21 cellular contexts compared by ENCODE assay signal in genomic region chr19:4444765-4445741, GRCh38. TPM values are rescaled to one million over a fixed set of nuclear protein-coding genes. Genes with fewer than 3 reads are reported as not detected.
A peak's percentile ranks its signal among the peaks of the same experiment; 100 is the strongest.
DNase-seq lines count a peak whose midpoint lies in the region; ATAC-seq and TF ChIP-seq lines count a peak whose summit lies in the region.
"Had no signal": no experiment of that assay in that cellular context is flagged by ENCODE, and none has a peak within 500 bp of the region (broad histone marks: within the 10 kb centered on the region; RNA-seq: fewer than 3 reads in every experiment).

No MANE protein-coding gene starts in this region.

- CTCF ChIA-PET in IMR-90 (lab: Yijun Ruan, JAX) (no interaction called here), mammary epithelial cell (lab: Charles Lee; ENCODE audit: low non-redundant PET) (interaction anchor here (0.8 kb wide), 1 partner anchor 25 kb away, joined by 4 read pairs; no protein-coding TSS in a partner anchor)

- dilution Hi-C loops in IMR-90 (cut with HindIII; ENCODE audit: low sequenced_read_pairs, unreplicated experiment) (no loop called here), mammary epithelial cell (cut with HindIII; ENCODE audit: low sequenced_read_pairs) (loop anchor here (10.0 kb wide), 3 partner anchors 130 to 200 kb away; partner anchors contain the start of gene YJU2)

- no peak overlapping the region for H2BK5ac ChIP-seq in IMR-90 (ENCODE audit: low read depth, low read length, poor library complexity, severe bottlenecking)

- no peaks in the 10 kb centered on the region for H3K27me3 Mint-ChIP-seq in natural killer cell (ENCODE audit: low read depth in 2 of 2)
- H3K27me3 Mint-ChIP-seq: CD4-positive, alpha-beta T cell; type B pancreatic cell had no signal

- in situ Hi-C loops in IMR-90 (cut with MboI; ENCODE audit: low sequenced_read_pairs) (no loop called here), mammary epithelial cell (cut with MboI; ENCODE audit: low sequenced_read_pairs in 2 of 2) (no loop called here)

- H4K20me1 ChIP-seq in IMR-90 (ENCODE audit: insufficient read depth, low read length) (peaks cover 10% of the 10 kb centered on the region; the same call in 1 of the 2 replicates), mammary epithelial cell (ENCODE audit: insufficient read depth, low read length) (no peaks in the 10 kb centered on the region), osteoblast (ENCODE audit: insufficient read depth, low read length) (peaks cover 17% of the 10 kb centered on the region)

- no peaks in the 10 kb centered on the region for H3K9me3 Mint-ChIP-seq in natural killer cell
- H3K9me3 Mint-ChIP-seq: CD4-positive, alpha-beta T cell; type B pancreatic cell had no signal

- H3K79me1 ChIP-seq in IMR-90 (ENCODE audit: low read depth in 1 of 2, low read length in 2 of 2): peaks cover 0 to 30% of the 10 kb centered on the region in 2 experiments; a peak in 3 of 4 replicates

- H2BK15ac ChIP-seq in IMR-90 (ENCODE audit: low read depth, low read length): no peak overlapping the region

- no peak overlapping the region for H3K4ac ChIP-seq in IMR-90 (ENCODE audit: low read depth, low read length)

- no peak overlapping the region for H2BK20ac ChIP-seq in IMR-90 (ENCODE audit: low read depth, low read length)

- H3K18ac ChIP-seq in IMR-90 (ENCODE audit: low read depth, low read length): no peak overlapping the region

- H3K9ac ChIP-seq in IMR-90 (ENCODE audit: low read depth, low read length): no peak overlapping the region
- no peak overlapping the region for H3K9ac ChIP-seq in mammary epithelial cell (ENCODE audit: insufficient read depth, low read length)

- POLR2A ChIA-PET in IMR-90 (lab: Charles Lee; ENCODE audit: unreplicated experiment): interaction anchor here (0.5 kb wide), 1 partner anchor 40 kb away, joined by 4 read pairs; no protein-coding TSS in a partner anchor

- H3K27me3 ChIP-seq in IMR-90 (ENCODE audit: control insufficient read depth, insufficient read depth, low read length) (no peaks in the 10 kb centered on the region), mammary epithelial cell (ENCODE audit: insufficient read depth, low read length) (no peaks in the 10 kb centered on the region), osteoblast (ENCODE audit: insufficient read depth, low read length) (no peaks in the 10 kb centered on the region)
- H3K27me3 ChIP-seq: hepatocyte had no signal

- H3K27ac ChIP-seq in IMR-90 (ENCODE audit: insufficient read depth, low read length) (no peak overlapping the region), mammary epithelial cell (ENCODE audit: insufficient read depth, low read depth, low read length) (no peak overlapping the region), osteoblast (ENCODE audit: low read depth, low read length) (no peak overlapping the region)
- H3K27ac ChIP-seq: hepatocyte, skin epidermis had no signal

- H4K8ac ChIP-seq in IMR-90 (ENCODE audit: low read depth in 2 of 2, low read length in 2 of 2): no peak overlapping the region

- peak overlapping the region in 1 of 2 donors; percentile 48 for H3K27ac Mint-ChIP-seq in natural killer cell
- H3K27ac Mint-ChIP-seq: CD4-positive, alpha-beta T cell; type B pancreatic cell had no signal

- H3K79me2 ChIP-seq in mammary epithelial cell (ENCODE audit: insufficient read depth, low read length) (no peaks in the 10 kb centered on the region), osteoblast (ENCODE audit: insufficient read depth, low read length) (peaks cover 8% of the 10 kb centered on the region)
- H3K79me2 ChIP-seq: hepatocyte had no signal

- peak; percentile 46 for DNase-seq in DMS 273 (lab: John Stamatoyannopoulos, UW; ENCODE audit: unreplicated experiment)
- no peak for DNase-seq in DMS 273 treated with DMSO at 0.1 percent for 48 hours (lab: John Stamatoyannopoulos, UW)
- no peak for DNase-seq in IMR-90
- no peak for DNase-seq in mammary epithelial cell
- peak; percentile 76 for DNase-seq in osteoblast (ENCODE audit: insufficient read length, low spot score, missing footprints)
- no peak for DNase-seq in SW 1271 (lab: John Stamatoyannopoulos, UW)
- DNase-seq in natural killer cell: no peak
- DNase-seq in activated CD4-positive, alpha-beta T cell treated with anti-CD3 and anti-CD28 coated beads for 48 hours: no peak
- DNase-seq: 8988T; activated gamma-delta T cell; aorta; CD4-positive, alpha-beta T cell; GF-D8; left cardiac atrium; mucosa of descending colon; NCI-H2029; NCI-H524 had no signal

- no peak overlapping the region for H3K4me3 Mint-ChIP-seq in natural killer cell
- H3K4me3 Mint-ChIP-seq: CD4-positive, alpha-beta T cell; type B pancreatic cell had no signal

- no peaks in the 10 kb centered on the region for H3K36me3 Mint-ChIP-seq in natural killer cell
- H3K36me3 Mint-ChIP-seq: type B pancreatic cell had no signal

- peaks cover 0 to 5% of the 10 kb centered on the region in 2 donors for H3K4me1 Mint-ChIP-seq in natural killer cell

- H2AK5ac ChIP-seq in IMR-90 (ENCODE audit: low read depth, low read length): no peak overlapping the region

- WGBS in IMR-90 (ENCODE audit: extremely low coverage in 2 of 2, insufficient read length in 1 of 2), 2 experiments: 57% methylated on average over 9 of the region's 36 CpGs; no CpG with 5 or more reads in 1 of the 2 experiments
- 91% methylated on average over 25 of the region's 36 CpGs for WGBS in mammary epithelial cell (ENCODE audit: low coverage, missing lambda C conversion rate)

- no peak overlapping the region for H3K56ac ChIP-seq in IMR-90 (ENCODE audit: extremely low read depth, insufficient read depth, low read length)

- H3K4me1 ChIP-seq in IMR-90 (ENCODE audit: control insufficient read depth, insufficient read depth, low read length) (no peaks in the 10 kb centered on the region; the same call in 1 of the 2 replicates), mammary epithelial cell (ENCODE audit: insufficient read depth, low read length) (no peaks in the 10 kb centered on the region), osteoblast (ENCODE audit: insufficient read depth, low read length) (no peaks in the 10 kb centered on the region)

- intact Hi-C loops in IMR-90 (cut with micrococcal nuclease) (no loop called here), mammary epithelial cell (cut with micrococcal nuclease) (no loop called here), natural killer cell (cut with micrococcal nuclease) (no loop called here)

- no peak overlapping the region for H4K91ac ChIP-seq in IMR-90 (ENCODE audit: insufficient read depth, low read depth, low read length)

- TF ChIP-seq CTCF in IMR-90 (conservative IDR thresholded peaks at IDR 0.05; ENCODE audit: low read depth, low read length) (no peak), mammary epithelial cell (conservative IDR thresholded peaks at IDR 0.05 in 1 of 2, IDR thresholded peaks at IDR 0.05 in 1 of 2; ENCODE audit: extremely low read depth in 1 of 2, insufficient read depth in 1 of 2, low read depth in 1 of 2, low read length in 2 of 2) (no peak), osteoblast (IDR thresholded peaks at IDR 0.05; ENCODE audit: extremely low read depth, low read depth, low read length) (no peak), natural killer cell (IDR thresholded peaks at IDR 0.05) (no peak)

- ATAC-seq in IMR-90 (ENCODE audit: low read depth): peak; percentile 38; the same call in 1 of the 2 replicates
- no peak for ATAC-seq in natural killer cell
- ATAC-seq: esophagus mucosa had no signal

- H3K9me3 ChIP-seq in IMR-90 (ENCODE audit: control insufficient read depth, insufficient read depth, low read length) (no peaks in the 10 kb centered on the region), mammary epithelial cell (replicated peaks; ENCODE audit: insufficient read depth, low read length) (no peaks in the 10 kb centered on the region), osteoblast (ENCODE audit: low read depth, low read length) (no peaks in the 10 kb centered on the region)
- H3K9me3 ChIP-seq: mucosa of descending colon had no signal

- BruUV-seq in IMR-90 (replicated peaks; lab: Mats Ljungman, UMichigan) (TSS peak; percentile 94), mammary epithelial cell (replicated peaks; lab: Mats Ljungman, UMichigan) (TSS peak; percentile 62)

- no peak for TF ChIP-seq RAD21 in IMR-90 (IDR thresholded peaks at IDR 0.05; ENCODE audit: low read length)

- H3K9me1 ChIP-seq in IMR-90 (ENCODE audit: insufficient read depth, low read length): peaks cover 2% of the 10 kb centered on the region; the same call in 1 of the 2 replicates

- TF ChIP-seq POLR2A in IMR-90 (IDR thresholded peaks at IDR 0.05; ENCODE audit: low read depth, low read length): no peak

- no peak overlapping the region for H3K4me3 ChIP-seq in IMR-90 (ENCODE audit: insufficient read depth, low read depth, low read length)
- H3K4me3 ChIP-seq in mammary epithelial cell (replicated peaks in 1 of 3; ENCODE audit: insufficient read depth in 1 of 3, low read depth in 2 of 3, low read length in 3 of 3): no peak overlapping the region
- no peak overlapping the region for H3K4me3 ChIP-seq in osteoblast (ENCODE audit: insufficient read depth, low read length)
- H3K4me3 ChIP-seq: hepatocyte, mucosa of descending colon, skin epidermis had no signal

- no peak overlapping the region for H2BK120ac ChIP-seq in IMR-90 (ENCODE audit: low read depth, low read length)

- H4K5ac ChIP-seq in IMR-90 (ENCODE audit: low read depth, low read length): no peak overlapping the region

- H3K4me2 ChIP-seq in IMR-90 (ENCODE audit: low read depth, low read length): no peak overlapping the region
- no peak overlapping the region for H3K4me2 ChIP-seq in mammary epithelial cell (ENCODE audit: insufficient read depth, low read depth, low read length)
- H3K4me2 ChIP-seq in osteoblast (ENCODE audit: insufficient read depth, low read length): no peak overlapping the region
- H3K4me2 ChIP-seq: hepatocyte had no signal

- no peak overlapping the region for H3K23ac ChIP-seq in IMR-90 (ENCODE audit: low read depth, low read length)

- H3K36me3 ChIP-seq in IMR-90 (ENCODE audit: control insufficient read depth, insufficient read depth, low read length): peaks cover 57% of the 10 kb centered on the region
- peaks cover 2% of the 10 kb centered on the region for H3K36me3 ChIP-seq in mammary epithelial cell (ENCODE audit: insufficient read depth, low read length)
- H3K36me3 ChIP-seq in osteoblast (ENCODE audit: insufficient read depth, low read length): peaks cover 52% of the 10 kb centered on the region

- H2AK9ac ChIP-seq in IMR-90 (replicated peaks; ENCODE audit: low read depth, low read length, poor library complexity): peak overlapping the region; percentile 78

- H3K14ac ChIP-seq in IMR-90 (replicated peaks; ENCODE audit: low read depth, low read length): no peak overlapping the region

- no peak overlapping the region for H2AFZ ChIP-seq in IMR-90 (replicated peaks; ENCODE audit: low read length, poor library complexity)
- H2AFZ ChIP-seq in mammary epithelial cell (ENCODE audit: low read depth, low read length): no peak overlapping the region
- H2AFZ ChIP-seq in osteoblast (ENCODE audit: low read length): no peak overlapping the region
- H2AFZ ChIP-seq: hepatocyte had no signal

RNA-seq across cellular contexts. Expression of gene UBXN6, which starts 12.5 kb away (rescaled TPM):
- 74.2 and 84.2 TPM in 2 replicates for total RNA-seq in IMR-90 (2012; rRNA removed)
- polyA plus RNA-seq in IMR-90 (2012; rRNA removed): 86.5 and 98.3 TPM in 2 replicates
- 112 and 127 TPM in 2 replicates for polyA plus RNA-seq in IMR-90 (2012; cell fraction: cytosol; rRNA removed)
- polyA plus RNA-seq in IMR-90 (2012; cell fraction: nucleus; rRNA removed; ENCODE audit: low replicate concordance): 144 and 228 TPM in 2 replicates
- 10 to 100 TPM; 81.0 to 87.7 TPM for total RNA-seq in mammary epithelial cell
- 56.4 TPM for polyA plus RNA-seq in mammary epithelial cell
- polyA minus RNA-seq in mammary epithelial cell: 11.1 TPM
- 120 and 136 TPM in 2 replicates for total RNA-seq in osteoblast
- 10 to 100 TPM; 54.3 to 67.7 (median 63.3) TPM for total RNA-seq in natural killer cell

RNA-seq across cellular contexts. Expression of gene HDGFL2, which starts 27.0 kb away (rescaled TPM):
- total RNA-seq in IMR-90 (2012; rRNA removed): 35.8 and 45.5 TPM in 2 replicates
- polyA plus RNA-seq in IMR-90 (2012; rRNA removed): 48.5 and 53.0 TPM in 2 replicates
- polyA plus RNA-seq in IMR-90 (2012; cell fraction: cytosol; rRNA removed): 52.7 and 54.3 TPM in 2 replicates
- 90.4 and 123 TPM in 2 replicates for polyA plus RNA-seq in IMR-90 (2012; cell fraction: nucleus; rRNA removed; ENCODE audit: low replicate concordance)
- total RNA-seq in mammary epithelial cell: 10 to 100 TPM; 38.5 to 50.9 TPM
- polyA plus RNA-seq in mammary epithelial cell: 30.0 TPM
- polyA minus RNA-seq in mammary epithelial cell: 13.4 TPM
- total RNA-seq in osteoblast: 44.2 and 48.5 TPM in 2 replicates
- 10 to 100 TPM; 28.7 to 43.6 (median 29.8) TPM for total RNA-seq in natural killer cell

RNA-seq across cellular contexts. Expression of gene CHAF1A, which starts 42.6 kb away (rescaled TPM):
- total RNA-seq in IMR-90 (2012; rRNA removed) (11.4 and 12.4 TPM in 2 replicates), mammary epithelial cell (10 to 100 TPM in 1 of 2 donors, 1 to 10 TPM in 1; 4.0 to 30.0 TPM), osteoblast (3.6 and 5.6 TPM in 2 replicates), natural killer cell (10 to 100 TPM; 34.4 to 40.8 (median 35.2) TPM)
- polyA plus RNA-seq in IMR-90 (2012; rRNA removed) (22.9 and 26.7 TPM in 2 replicates), mammary epithelial cell (24.4 TPM)
- polyA plus RNA-seq in IMR-90 (2012; cell fraction: cytosol; rRNA removed): 16.1 and 20.9 TPM in 2 replicates
- 18.2 and 45.9 TPM in 2 replicates for polyA plus RNA-seq in IMR-90 (2012; cell fraction: nucleus; rRNA removed; ENCODE audit: low replicate concordance)
- polyA minus RNA-seq in mammary epithelial cell: 16.8 TPM

RNA-seq across cellular contexts. Expression of gene SH3GL1, which starts 44.7 kb away (rescaled TPM):
- total RNA-seq in IMR-90 (2012; rRNA removed): 28.1 and 32.2 TPM in 2 replicates
- polyA plus RNA-seq in IMR-90 (2012; rRNA removed): 138 and 161 TPM in 2 replicates
- 103 and 170 TPM in 2 replicates for polyA plus RNA-seq in IMR-90 (2012; cell fraction: cytosol; rRNA removed)
- 93.0 and 160 TPM in 2 replicates for polyA plus RNA-seq in IMR-90 (2012; cell fraction: nucleus; rRNA removed; ENCODE audit: low replicate concordance)
- total RNA-seq in mammary epithelial cell: 100 to 1,000 TPM in 1 of 2 donors, 10 to 100 TPM in 1; 80.5 to 149 TPM
- 84.9 TPM for polyA plus RNA-seq in mammary epithelial cell
- polyA minus RNA-seq in mammary epithelial cell: 55.7 TPM
- total RNA-seq in osteoblast: 83.2 and 84.9 TPM in 2 replicates
- total RNA-seq in natural killer cell: 10 to 100 TPM; 43.9 to 55.7 (median 49.2) TPM

Comparison
In these comparisons a context has a peak if more than half of its experiments do, and no peak if none do; other contexts are left out.
1. DNase-seq: peak in DMS 273 (single experiment) and osteoblast (single experiment); none in DMS 273 treated with DMSO at 0.1 percent for 48 hours (single experiment), IMR-90 (single experiment), mammary epithelial cell (single experiment), SW 1271 (0 of 2), natural killer cell (single experiment) and activated CD4-positive, alpha-beta T cell treated with anti-CD3 and anti-CD28 coated beads for 48 hours (single experiment).